ENCODE assay signal across 8 cellular contexts in the genomic region with DNA sequence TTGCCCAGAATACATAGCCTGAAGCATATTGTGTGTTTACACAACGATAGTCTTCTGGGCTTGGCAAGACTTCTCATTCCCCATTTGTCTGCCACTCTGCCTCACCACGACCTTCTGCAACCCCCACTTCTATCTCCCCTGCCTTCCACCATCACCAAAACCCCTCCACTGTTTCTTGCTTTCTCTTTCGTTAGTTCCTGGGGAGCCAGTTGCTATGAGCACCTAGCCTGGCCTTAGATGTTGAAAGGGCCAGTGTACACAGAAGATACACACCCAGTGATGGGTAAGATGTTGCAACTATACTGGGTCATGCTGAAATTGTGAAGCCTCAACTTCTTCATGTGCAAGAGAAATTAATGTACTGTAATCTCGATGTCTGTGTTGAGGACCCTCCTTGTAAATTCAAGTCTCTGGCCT. TPM values are rescaled to one million over a fixed set of nuclear protein-coding genes. Genes with fewer than 3 reads are reported as not detected.
DNase-seq lines count a peak whose midpoint lies in the region; ATAC-seq lines count a peak whose summit lies in the region.

No MANE protein-coding gene starts in this region.

- H3K36me3 ChIP-seq in muscle layer of duodenum (ENCODE audit: control insufficient read depth in 1 of 2, insufficient read depth in 2 of 2, low read length in 2 of 2): peaks cover 0 to 10% of the 10 kb centered on the region in 2 donors

- no peaks in the 10 kb centered on the region for H3K9me3 Mint-ChIP-seq in activated naive CD8-positive, alpha-beta T cell treated with anti-CD3 and anti-CD28 coated beads, Interleukin-2, amount 50 U/mL, for 24 hours

- ATAC-seq in activated naive CD8-positive, alpha-beta T cell treated with anti-CD3 and anti-CD28 coated beads, Interleukin-2, amount 50 U/mL, for 24 hours: no peak
- ATAC-seq in Right ventricle myocardium superior (ENCODE audit: poor library complexity) (no peak), GM21381 (IDR thresholded peaks at IDR 0.05; ENCODE audit: unreplicated experiment) (no peak), GM21619 (IDR thresholded peaks at IDR 0.05; ENCODE audit: unreplicated experiment) (no peak)

- DNase-seq in D341Med (ENCODE audit: low spot score): peak; percentile 24
- DNase-seq in LoVo (ENCODE audit: low spot score): peak; percentile 74
- no peak for DNase-seq in activated naive CD8-positive, alpha-beta T cell treated with anti-CD3 and anti-CD28 coated beads, Interleukin-2, amount 50 U/mL, for 24 hours
- no peak for DNase-seq in Right ventricle myocardium superior
- no peak for DNase-seq in NCI-H345 treated with DMSO at 0.1 percent for 48 hours (lab: John Stamatoyannopoulos, UW; ENCODE audit: unreplicated experiment)

- H3K4me1 Mint-ChIP-seq in activated naive CD8-positive, alpha-beta T cell treated with anti-CD3 and anti-CD28 coated beads, Interleukin-2, amount 50 U/mL, for 24 hours: peaks cover 52% of the 10 kb centered on the region

- peak overlapping the region; percentile 0 for H3K27ac ChIP-seq in muscle layer of duodenum (ENCODE audit: low read length)

- H3K4me3 Mint-ChIP-seq in activated naive CD8-positive, alpha-beta T cell treated with anti-CD3 and anti-CD28 coated beads, Interleukin-2, amount 50 U/mL, for 24 hours: peak overlapping the region; percentile 88

- no peaks in the 10 kb centered on the region for H3K27me3 ChIP-seq in muscle layer of duodenum (ENCODE audit: low read depth, low read length)

- H3K9me3 ChIP-seq in muscle layer of duodenum (ENCODE audit: control insufficient read depth in 1 of 2, low read length in 2 of 2): no peaks in the 10 kb centered on the region

- H3K36me3 Mint-ChIP-seq in activated naive CD8-positive, alpha-beta T cell treated with anti-CD3 and anti-CD28 coated beads, Interleukin-2, amount 50 U/mL, for 24 hours (ENCODE audit: low read depth): peaks cover 19% of the 10 kb centered on the region

- H3K27ac Mint-ChIP-seq in activated naive CD8-positive, alpha-beta T cell treated with anti-CD3 and anti-CD28 coated beads, Interleukin-2, amount 50 U/mL, for 24 hours: peak overlapping the region; percentile 97

- H3K27me3 Mint-ChIP-seq in activated naive CD8-positive, alpha-beta T cell treated with anti-CD3 and anti-CD28 coated beads, Interleukin-2, amount 50 U/mL, for 24 hours: no peaks in the 10 kb centered on the region

- H3K4me3 ChIP-seq in muscle layer of duodenum (ENCODE audit: low read depth in 1 of 2, low read length in 2 of 2): no peak overlapping the region

- intact Hi-C loops in Right ventricle myocardium superior (cut with DNase I): loop anchor here (5.0 kb wide), 1 partner anchor 52 kb away; a partner anchor contains a TSS

- H3K4me1 ChIP-seq in muscle layer of duodenum (ENCODE audit: control insufficient read depth in 1 of 2, insufficient read depth in 2 of 2, low read length in 2 of 2): peaks cover 22 to 26% of the 10 kb centered on the region in 2 donors

RNA-seq across cellular contexts. Expression of a gene that starts 1.0 kb away (rescaled TPM):
- 20.7 TPM for total RNA-seq in Right ventricle myocardium superior

RNA-seq across cellular contexts. Expression of a gene that starts 52.8 kb away (rescaled TPM):
- total RNA-seq in Right ventricle myocardium superior: 13.3 TPM

Comparison
In these comparisons a context has a peak if more than half of its experiments do, and no peak if none do; other contexts are left out.
1. DNase-seq: peak in D341Med (single experiment) and LoVo (single experiment); none in activated naive CD8-positive, alpha-beta T cell treated with anti-CD3 and anti-CD28 coated beads, Interleukin-2, amount 50 U/mL, for 24 hours (single experiment), Right ventricle myocardium superior (single experiment) and NCI-H345 treated with DMSO at 0.1 percent for 48 hours (single experiment).